Comparison of ENCODE assay signal across 20 cellular contexts in genomic region chr2:171143670-171144062, GRCh38. TPM values are rescaled to one million over a fixed set of nuclear protein-coding genes. Genes with fewer than 3 reads are reported as not detected.
DNase-seq lines count a peak whose midpoint lies in the region; ATAC-seq and TF ChIP-seq lines count a peak whose summit lies in the region.
"Had no signal": no experiment of that assay in that cellular context is flagged by ENCODE, and none has a peak within 500 bp of the region (broad histone marks: within the 10 kb centered on the region; RNA-seq: fewer than 3 reads in every experiment).

No MANE protein-coding gene starts in this region.

- H3K9ac ChIP-seq in SU-DHL-6 (ENCODE audit: low read length), result no peak overlapping the region
- H3K9ac ChIP-seq: SK-N-SH had no signal

- no peak overlapping the region for H3K27ac ChIP-seq in SU-DHL-6 (ENCODE audit: low read depth, low read length)

- H3F3A ChIP-seq in SU-DHL-6 (ENCODE audit: insufficient read depth), result peaks cover 42% of the 10 kb centered on the region

- H3K4me1 Mint-ChIP-seq in activated naive CD8-positive, alpha-beta T cell (ENCODE audit: low read depth), result peaks cover 85% of the 10 kb centered on the region
- H3K4me1 Mint-ChIP-seq in activated naive CD8-positive, alpha-beta T cell treated with anti-CD3 and anti-CD28 coated beads, Interleukin-2, amount 50 U/mL, for 24 hours, result peaks cover 79% of the 10 kb centered on the region
- peaks cover 63 to 89% of the 10 kb centered on the region in 2 donors for H3K4me1 Mint-ChIP-seq in effector memory CD8-positive, alpha-beta T cell (ENCODE audit: low read depth in 2 of 2)
- peaks cover 87% of the 10 kb centered on the region for H3K4me1 Mint-ChIP-seq in stimulated activated memory B cell treated with anti-CD40 and anti-IgM and Interleukin-4, amounts not matched to agents 10 μg/mL and 1 μg/mL and 100 μg/mL, for 72 hours
- H3K4me1 Mint-ChIP-seq in HFFc6 (ENCODE audit: low read depth), result peaks cover 73% of the 10 kb centered on the region

- peak overlapping the region; percentile 1 for H3K4me3 Mint-ChIP-seq in activated naive CD8-positive, alpha-beta T cell
- no peak overlapping the region for H3K4me3 Mint-ChIP-seq in activated naive CD8-positive, alpha-beta T cell treated with anti-CD3 and anti-CD28 coated beads, Interleukin-2, amount 50 U/mL, for 24 hours
- peak overlapping the region in 1 of 2 donors; percentile 25 for H3K4me3 Mint-ChIP-seq in effector memory CD8-positive, alpha-beta T cell
- H3K4me3 Mint-ChIP-seq in stimulated activated memory B cell treated with anti-CD40 and anti-IgM and Interleukin-4, amounts not matched to agents 10 μg/mL and 1 μg/mL and 100 μg/mL, for 72 hours, result no peak overlapping the region
- no peak overlapping the region for H3K4me3 Mint-ChIP-seq in HFFc6
- H3K4me3 Mint-ChIP-seq: GM23338 had no signal

- H3K36me3 ChIP-seq in SU-DHL-6 (ENCODE audit: low read length), result no peaks in the 10 kb centered on the region
- H3K36me3 ChIP-seq: HAP-1 had no signal

- no peak overlapping the region for H2AFZ ChIP-seq in SU-DHL-6 (ENCODE audit: low read depth, low read length, severe bottlenecking)
- H2AFZ ChIP-seq: GM23338 had no signal

- no peak for ATAC-seq in activated naive CD8-positive, alpha-beta T cell treated with anti-CD3 and anti-CD28 coated beads, Interleukin-2, amount 50 U/mL, for 24 hours
- no peak for ATAC-seq in effector memory CD8-positive, alpha-beta T cell (replicated peaks)
- no peak for ATAC-seq in stimulated activated memory B cell treated with anti-CD40 and anti-IgM and Interleukin-4, amounts not matched to agents 10 μg/mL and 1 μg/mL and 100 μg/mL, for 72 hours
- no peak for ATAC-seq in HG02759 (IDR thresholded peaks at IDR 0.05; ENCODE audit: unreplicated experiment)
- ATAC-seq: GM23338 had no signal

- H3K36me3 Mint-ChIP-seq in activated naive CD8-positive, alpha-beta T cell, result peaks cover 2% of the 10 kb centered on the region
- H3K36me3 Mint-ChIP-seq in activated naive CD8-positive, alpha-beta T cell treated with anti-CD3 and anti-CD28 coated beads, Interleukin-2, amount 50 U/mL, for 24 hours (ENCODE audit: low read depth), result peaks cover 8% of the 10 kb centered on the region
- H3K36me3 Mint-ChIP-seq in effector memory CD8-positive, alpha-beta T cell (ENCODE audit: insufficient read depth), result no peaks in the 10 kb centered on the region
- peaks cover 22% of the 10 kb centered on the region for H3K36me3 Mint-ChIP-seq in stimulated activated memory B cell treated with anti-CD40 and anti-IgM and Interleukin-4, amounts not matched to agents 10 μg/mL and 1 μg/mL and 100 μg/mL, for 72 hours
- no peaks in the 10 kb centered on the region; the same call in 1 of the 2 replicates for H3K36me3 Mint-ChIP-seq in HFFc6 (ENCODE audit: low read depth)

- TF ChIP-seq CTCF in SU-DHL-6 (IDR thresholded peaks at IDR 0.05; ENCODE audit: insufficient read depth, low read length, poor library complexity, severe bottlenecking) (no peak), HFFc6 (IDR thresholded peaks at IDR 0.05) (no peak)

- peaks cover 87% of the 10 kb centered on the region for H4K20me1 ChIP-seq in SU-DHL-6 (ENCODE audit: low read depth, low read length)

- H3K4me2 ChIP-seq in SU-DHL-6 (ENCODE audit: low read depth, low read length, poor library complexity, severe bottlenecking), result peak overlapping the region; percentile 3
- H3K4me2 ChIP-seq: GM23338, SK-N-SH had no signal

- H3K27me3 ChIP-seq in SU-DHL-6 (ENCODE audit: low read length), result no peaks in the 10 kb centered on the region

- no peaks in the 10 kb centered on the region for H3K9me2 ChIP-seq in SU-DHL-6 (replicated peaks; ENCODE audit: insufficient read depth, low read length)
- H3K9me2 ChIP-seq: SK-N-SH had no signal

- no peaks in the 10 kb centered on the region for H3K9me3 ChIP-seq in SU-DHL-6 (ENCODE audit: insufficient read depth, low read length)
- H3K9me3 ChIP-seq: HAP-1, SK-N-SH had no signal

- peaks cover 100% of the 10 kb centered on the region for H3K79me2 ChIP-seq in SU-DHL-6 (ENCODE audit: insufficient read depth, low read length)

- no peaks in the 10 kb centered on the region for H3K9me3 Mint-ChIP-seq in activated naive CD8-positive, alpha-beta T cell (ENCODE audit: low read depth)
- H3K9me3 Mint-ChIP-seq in activated naive CD8-positive, alpha-beta T cell treated with anti-CD3 and anti-CD28 coated beads, Interleukin-2, amount 50 U/mL, for 24 hours, result no peaks in the 10 kb centered on the region
- no peaks in the 10 kb centered on the region for H3K9me3 Mint-ChIP-seq in effector memory CD8-positive, alpha-beta T cell
- H3K9me3 Mint-ChIP-seq in stimulated activated memory B cell treated with anti-CD40 and anti-IgM and Interleukin-4, amounts not matched to agents 10 μg/mL and 1 μg/mL and 100 μg/mL, for 72 hours, result no peaks in the 10 kb centered on the region
- no peaks in the 10 kb centered on the region for H3K9me3 Mint-ChIP-seq in HFFc6
- H3K9me3 Mint-ChIP-seq: GM23338 had no signal

- H3K27me3 Mint-ChIP-seq in activated naive CD8-positive, alpha-beta T cell, result no peaks in the 10 kb centered on the region
- no peaks in the 10 kb centered on the region for H3K27me3 Mint-ChIP-seq in activated naive CD8-positive, alpha-beta T cell treated with anti-CD3 and anti-CD28 coated beads, Interleukin-2, amount 50 U/mL, for 24 hours
- no peaks in the 10 kb centered on the region for H3K27me3 Mint-ChIP-seq in effector memory CD8-positive, alpha-beta T cell
- H3K27me3 Mint-ChIP-seq in stimulated activated memory B cell treated with anti-CD40 and anti-IgM and Interleukin-4, amounts not matched to agents 10 μg/mL and 1 μg/mL and 100 μg/mL, for 72 hours, result no peaks in the 10 kb centered on the region
- H3K27me3 Mint-ChIP-seq in HFFc6 (ENCODE audit: insufficient read depth), result peaks cover 2% of the 10 kb centered on the region; the same call in 1 of the 2 replicates

- no peak overlapping the region for H3K4me3 ChIP-seq in SU-DHL-6 (ENCODE audit: insufficient read depth, low read length, poor library complexity, severe bottlenecking)
- H3K4me3 ChIP-seq: GM23338, HAP-1 had no signal

- no peak overlapping the region for H3K27ac Mint-ChIP-seq in activated naive CD8-positive, alpha-beta T cell
- H3K27ac Mint-ChIP-seq in activated naive CD8-positive, alpha-beta T cell treated with anti-CD3 and anti-CD28 coated beads, Interleukin-2, amount 50 U/mL, for 24 hours, result no peak overlapping the region
- H3K27ac Mint-ChIP-seq in effector memory CD8-positive, alpha-beta T cell, result peak overlapping the region; percentile 11 to 56
- H3K27ac Mint-ChIP-seq in stimulated activated memory B cell treated with anti-CD40 and anti-IgM and Interleukin-4, amounts not matched to agents 10 μg/mL and 1 μg/mL and 100 μg/mL, for 72 hours, result peak overlapping the region; percentile 2
- no peak overlapping the region for H3K27ac Mint-ChIP-seq in HFFc6
- H3K27ac Mint-ChIP-seq: GM23338 had no signal

- DNase-seq in activated naive CD8-positive, alpha-beta T cell treated with anti-CD3 and anti-CD28 coated beads, Interleukin-2, amount 50 U/mL, for 24 hours, result no peak
- no peak for DNase-seq in effector memory CD8-positive, alpha-beta T cell
- DNase-seq in HFFc6 (no peak), NCI-H1092 (lab: John Stamatoyannopoulos, UW) (no peak)
- DNase-seq: AML-193, C1 segment of cervical spinal cord, DMS79, Kasumi-1, NCI-H1417, NCI-H187, NCI-H446 treated with DMSO at 0.1 percent for 48 hours, NCI-H69, SIG-M5, SK-N-SH had no signal

RNA-seq across cellular contexts. Expression of gene TLK1, which starts 17.0 kb away (rescaled TPM):
- 10 to 100 TPM; 46.9 to 61.1 (median 53.1) TPM for total RNA-seq in HFFc6 (2021; fragmentation: NEBNext Ultra II Directional; extraction: Animal tissue kit (Norgen Biotek cat#: 25700))

Comparison
In these comparisons a context has a peak if more than half of its experiments do, and no peak if none do; other contexts are left out.
1. H3K27ac Mint-ChIP-seq: peak in effector memory CD8-positive, alpha-beta T cell (2 of 2) and stimulated activated memory B cell treated with anti-CD40 and anti-IgM and Interleukin-4, amounts not matched to agents 10 μg/mL and 1 μg/mL and 100 μg/mL, for 72 hours (single experiment); none in activated naive CD8-positive, alpha-beta T cell (single experiment), activated naive CD8-positive, alpha-beta T cell treated with anti-CD3 and anti-CD28 coated beads, Interleukin-2, amount 50 U/mL, for 24 hours (single experiment) and HFFc6 (single experiment).